ENCODE assay signal across 1 cellular context in genomic region chr10:95451150-95451549, GRCh38.
TF ChIP-seq lines count a peak whose summit lies in the region.

No MANE protein-coding gene starts in this region.

TF ChIP-seq in GM23338, 12 proteins besides CTCF, POLR2A, EP300 and RAD21 (continued from another document):
- TF ChIP-seq, protein P1, sequence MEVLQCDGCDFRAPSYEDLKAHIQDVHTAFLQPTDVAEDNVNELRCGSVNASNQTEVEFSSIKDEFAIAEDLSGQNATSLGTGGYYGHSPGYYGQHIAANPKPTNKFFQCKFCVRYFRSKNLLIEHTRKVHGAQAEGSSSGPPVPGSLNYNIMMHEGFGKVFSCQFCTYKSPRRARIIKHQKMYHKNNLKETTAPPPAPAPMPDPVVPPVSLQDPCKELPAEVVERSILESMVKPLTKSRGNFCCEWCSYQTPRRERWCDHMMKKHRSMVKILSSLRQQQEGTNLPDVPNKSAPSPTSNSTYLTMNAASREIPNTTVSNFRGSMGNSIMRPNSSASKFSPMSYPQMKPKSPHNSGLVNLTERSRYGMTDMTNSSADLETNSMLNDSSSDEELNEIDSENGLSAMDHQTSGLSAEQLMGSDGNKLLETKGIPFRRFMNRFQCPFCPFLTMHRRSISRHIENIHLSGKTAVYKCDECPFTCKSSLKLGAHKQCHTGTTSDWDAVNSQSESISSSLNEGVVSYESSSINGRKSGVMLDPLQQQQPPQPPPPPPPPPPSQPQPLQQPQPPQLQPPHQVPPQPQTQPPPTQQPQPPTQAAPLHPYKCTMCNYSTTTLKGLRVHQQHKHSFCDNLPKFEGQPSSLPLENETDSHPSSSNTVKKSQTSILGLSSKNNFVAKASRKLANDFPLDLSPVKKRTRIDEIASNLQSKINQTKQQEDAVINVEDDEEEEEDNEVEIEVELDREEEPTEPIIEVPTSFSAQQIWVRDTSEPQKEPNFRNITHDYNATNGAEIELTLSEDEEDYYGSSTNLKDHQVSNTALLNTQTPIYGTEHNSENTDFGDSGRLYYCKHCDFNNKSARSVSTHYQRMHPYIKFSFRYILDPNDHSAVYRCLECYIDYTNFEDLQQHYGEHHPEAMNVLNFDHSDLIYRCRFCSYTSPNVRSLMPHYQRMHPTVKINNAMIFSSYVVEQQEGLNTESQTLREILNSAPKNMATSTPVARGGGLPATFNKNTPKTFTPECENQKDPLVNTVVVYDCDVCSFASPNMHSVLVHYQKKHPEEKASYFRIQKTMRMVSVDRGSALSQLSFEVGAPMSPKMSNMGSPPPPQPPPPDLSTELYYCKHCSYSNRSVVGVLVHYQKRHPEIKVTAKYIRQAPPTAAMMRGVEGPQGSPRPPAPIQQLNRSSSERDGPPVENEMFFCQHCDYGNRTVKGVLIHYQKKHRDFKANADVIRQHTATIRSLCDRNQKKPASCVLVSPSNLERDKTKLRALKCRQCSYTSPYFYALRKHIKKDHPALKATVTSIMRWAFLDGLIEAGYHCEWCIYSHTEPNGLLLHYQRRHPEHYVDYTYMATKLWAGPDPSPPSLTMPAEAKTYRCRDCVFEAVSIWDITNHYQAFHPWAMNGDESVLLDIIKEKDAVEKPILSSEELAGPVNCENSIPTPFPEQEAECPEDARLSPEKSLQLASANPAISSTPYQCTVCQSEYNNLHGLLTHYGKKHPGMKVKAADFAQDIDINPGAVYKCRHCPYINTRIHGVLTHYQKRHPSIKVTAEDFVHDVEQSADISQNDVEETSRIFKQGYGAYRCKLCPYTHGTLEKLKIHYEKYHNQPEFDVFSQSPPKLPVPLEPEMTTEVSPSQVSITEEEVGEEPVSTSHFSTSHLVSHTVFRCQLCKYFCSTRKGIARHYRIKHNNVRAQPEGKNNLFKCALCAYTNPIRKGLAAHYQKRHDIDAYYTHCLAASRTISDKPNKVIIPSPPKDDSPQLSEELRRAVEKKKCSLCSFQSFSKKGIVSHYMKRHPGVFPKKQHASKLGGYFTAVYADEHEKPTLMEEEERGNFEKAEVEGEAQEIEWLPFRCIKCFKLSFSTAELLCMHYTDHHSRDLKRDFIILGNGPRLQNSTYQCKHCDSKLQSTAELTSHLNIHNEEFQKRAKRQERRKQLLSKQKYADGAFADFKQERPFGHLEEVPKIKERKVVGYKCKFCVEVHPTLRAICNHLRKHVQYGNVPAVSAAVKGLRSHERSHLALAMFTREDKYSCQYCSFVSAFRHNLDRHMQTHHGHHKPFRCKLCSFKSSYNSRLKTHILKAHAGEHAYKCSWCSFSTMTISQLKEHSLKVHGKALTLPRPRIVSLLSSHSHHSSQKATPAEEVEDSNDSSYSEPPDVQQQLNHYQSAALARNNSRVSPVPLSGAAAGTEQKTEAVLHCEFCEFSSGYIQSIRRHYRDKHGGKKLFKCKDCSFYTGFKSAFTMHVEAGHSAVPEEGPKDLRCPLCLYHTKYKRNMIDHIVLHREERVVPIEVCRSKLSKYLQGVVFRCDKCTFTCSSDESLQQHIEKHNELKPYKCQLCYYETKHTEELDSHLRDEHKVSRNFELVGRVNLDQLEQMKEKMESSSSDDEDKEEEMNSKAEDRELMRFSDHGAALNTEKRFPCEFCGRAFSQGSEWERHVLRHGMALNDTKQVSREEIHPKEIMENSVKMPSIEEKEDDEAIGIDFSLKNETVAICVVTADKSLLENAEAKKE (CRISPR knock-in tag; IDR thresholded peaks at IDR 0.05), result no peak
- TF ChIP-seq JUNB (IDR thresholded peaks at IDR 0.05; ENCODE audit: unreplicated experiment) (no peak), STAT1 (IDR thresholded peaks at IDR 0.05; ENCODE audit: unreplicated experiment) (no peak), ETS1 (IDR thresholded peaks at IDR 0.05) (no peak), EZH2 (IDR thresholded peaks at IDR 0.05; ENCODE audit: low read depth, unreplicated experiment) (no peak), POLR2AphosphoS5 (IDR thresholded peaks at IDR 0.05; ENCODE audit: low read depth) (no peak), ZNF331 (CRISPR knock-in tag; IDR thresholded peaks at IDR 0.05; ENCODE audit: low read depth) (no peak)
